ENCODE assay signal across 20 cellular contexts in genomic region chr1:56838726-56839125, GRCh38. TPM values are rescaled to one million over a fixed set of nuclear protein-coding genes. Genes with fewer than 3 reads are reported as not detected.
"Had no signal": no experiment of that assay in that cellular context is flagged by ENCODE, and none has a peak within 500 bp of the region (broad histone marks: within the 10 kb centered on the region; RNA-seq: fewer than 3 reads in every experiment).

No MANE protein-coding gene starts in this region.

- H3K27me3 Mint-ChIP-seq: activated CD4-positive, alpha-beta T cell treated with anti-CD3 and anti-CD28 coated beads, Interleukin-2, amount 10 ng/mL, durations not matched to agents 24 days and 14 days had no signal

- H3K9me3 Mint-ChIP-seq: activated CD4-positive, alpha-beta T cell treated with anti-CD3 and anti-CD28 coated beads, Interleukin-2, amount 10 ng/mL, durations not matched to agents 24 days and 14 days; activated T-helper 17 cell treated with anti-CD3 and anti-CD28 coated beads, Interleukin-2, amount 50 U/mL, for 72 hours had no signal

- H3K27ac Mint-ChIP-seq: activated CD4-positive, alpha-beta T cell treated with anti-CD3 and anti-CD28 coated beads, Interleukin-2, amount 10 ng/mL, durations not matched to agents 24 days and 14 days; activated T-helper 17 cell treated with anti-CD3 and anti-CD28 coated beads, Interleukin-2, amount 50 U/mL, for 72 hours had no signal

- ATAC-seq: activated T-helper 17 cell treated with anti-CD3 and anti-CD28 coated beads, Interleukin-2, amount 50 U/mL, for 72 hours; body of pancreas; pancreas; SK-N-SH treated with all-trans-retinoic acid at 6 μM for 48 hours had no signal

- H3K9me3 ChIP-seq: adrenal gland, body of pancreas, pancreas had no signal

- FAIRE-seq: endometrium, pancreas, small intestine had no signal

- H3K36me3 ChIP-seq: adrenal gland, esophagus muscularis mucosa, pancreas, tibial artery had no signal

- H3K4me3 ChIP-seq: adrenal gland, body of pancreas, dorsolateral prefrontal cortex, esophagus muscularis mucosa, pancreas, tibial artery had no signal

- H3K27me3 ChIP-seq: body of pancreas, esophagus muscularis mucosa, pancreas had no signal

- H3K27ac ChIP-seq: adrenal gland, body of pancreas, dorsolateral prefrontal cortex, esophagus muscularis mucosa, pancreas, tibial artery had no signal

- H3K4me3 Mint-ChIP-seq: activated CD4-positive, alpha-beta T cell treated with anti-CD3 and anti-CD28 coated beads, Interleukin-2, amount 10 ng/mL, durations not matched to agents 24 days and 14 days; activated T-helper 17 cell treated with anti-CD3 and anti-CD28 coated beads, Interleukin-2, amount 50 U/mL, for 72 hours; neural crest cell had no signal

- DNase-seq: activated CD4-positive, alpha-beta T cell treated with anti-CD3 and anti-CD28 coated beads, Interleukin-2, amount 10 ng/mL, durations not matched to agents 24 days and 14 days; activated CD8-positive, alpha-beta memory T cell treated with anti-CD3 and anti-CD28 coated beads for 24 hours; activated naive CD4-positive, alpha-beta T cell treated with anti-CD3 and anti-CD28 coated beads, Interleukin-2, amount 50 U/mL, for 16 hours; adrenal gland; body of pancreas; cerebellar nuclear complex; dorsolateral prefrontal cortex; pancreas; retina; small intestine; tibial artery had no signal

- H3K4me1 ChIP-seq: adrenal gland, body of pancreas, esophagus muscularis mucosa, pancreas, tibial artery had no signal

- H3K4me1 Mint-ChIP-seq: activated CD4-positive, alpha-beta T cell treated with anti-CD3 and anti-CD28 coated beads, Interleukin-2, amount 10 ng/mL, durations not matched to agents 24 days and 14 days; activated T-helper 17 cell treated with anti-CD3 and anti-CD28 coated beads, Interleukin-2, amount 50 U/mL, for 72 hours; neural crest cell had no signal

RNA-seq across cellular contexts. Expression of gene C8A, which starts 15.9 kb away (rescaled TPM):
- total RNA-seq: activated CD4-positive, alpha-beta T cell treated with anti-CD3 and anti-CD28 coated beads, Interleukin-2, amount 10 ng/mL, durations not matched to agents 24 days and 14 days; activated T-helper 17 cell treated with anti-CD3 and anti-CD28 coated beads, Interleukin-2, amount 50 U/mL, for 72 hours; body of pancreas; esophagus muscularis mucosa; kidney epithelial cell; lower leg skin; myocyte; neural crest cell; T-helper 1 cell treated with Interleukin-12 subunit alpha and Interleukin-12 subunit beta and Interleukin-4 antibody, amounts not matched to agents 30 ng/mL and 1 ng/mL, for 36 hours had no signal
- polyA plus RNA-seq: pancreas had no signal

RNA-seq across cellular contexts. Expression of gene FYB2, which starts 19.5 kb away (rescaled TPM):
- total RNA-seq: activated CD4-positive, alpha-beta T cell treated with anti-CD3 and anti-CD28 coated beads, Interleukin-2, amount 10 ng/mL, durations not matched to agents 24 days and 14 days; activated T-helper 17 cell treated with anti-CD3 and anti-CD28 coated beads, Interleukin-2, amount 50 U/mL, for 72 hours; adrenal gland; esophagus muscularis mucosa; kidney epithelial cell; myocyte; neural crest cell; T-helper 1 cell treated with Interleukin-12 subunit alpha and Interleukin-12 subunit beta and Interleukin-4 antibody, amounts not matched to agents 30 ng/mL and 1 ng/mL, for 36 hours had no signal
- polyA plus RNA-seq: adrenal gland had no signal
